Comparison of ENCODE assay signal across 16 cellular contexts in the genomic region with DNA sequence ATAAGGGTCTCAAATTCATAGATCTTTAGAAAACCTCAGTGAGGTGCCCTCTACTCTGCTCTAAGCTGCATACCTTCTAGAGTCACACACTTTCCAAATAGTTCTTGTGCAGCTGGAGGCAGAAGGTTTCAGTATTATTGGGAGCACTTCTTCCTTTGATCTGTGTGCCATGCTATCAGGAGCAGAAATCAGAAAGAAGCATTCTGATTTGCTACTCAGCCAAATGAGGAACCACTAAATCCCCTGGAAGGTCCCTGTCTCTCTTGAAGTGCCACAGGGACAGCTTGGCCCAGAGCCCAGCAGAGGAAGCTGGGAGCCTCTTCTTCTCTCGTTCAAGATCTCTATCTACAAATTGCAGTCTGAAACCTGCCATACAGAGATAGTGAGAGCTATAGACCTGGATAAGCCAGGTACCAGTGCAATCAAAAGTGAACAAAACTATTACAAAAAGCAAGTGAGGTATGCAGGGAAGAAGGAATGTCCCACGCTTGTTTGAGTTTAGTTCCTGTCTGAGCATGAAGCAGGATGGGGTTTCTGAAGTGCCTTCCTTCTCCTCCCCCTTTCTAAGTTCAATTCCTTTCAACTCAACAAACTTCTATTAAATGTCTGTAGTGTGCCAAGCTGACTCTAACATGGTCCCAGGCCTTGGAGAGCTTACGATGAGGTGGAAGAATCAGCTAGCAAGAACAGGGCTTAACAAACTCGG.
DNase-seq lines count a peak whose midpoint lies in the region; ATAC-seq and TF ChIP-seq lines count a peak whose summit lies in the region.
"Had no signal": no experiment of that assay in that cellular context is flagged by ENCODE, and none has a peak within 500 bp of the region (broad histone marks: within the 10 kb centered on the region; RNA-seq: fewer than 3 reads in every experiment).

No MANE protein-coding gene starts in this region.

- CTCF ChIA-PET in T-cell (lab: Charles Lee) (interaction anchor here (0.6 to 3.5 kb wide), 4 partner anchors 11 to 303 kb away, joined by 3 to 22 read pairs (median 4); no protein-coding TSS in a partner anchor), RWPE1 (lab: Yijun Ruan, JAX) (interaction anchor here (0.7 kb wide), 1 partner anchor 190 kb away, joined by 4 read pairs; no protein-coding TSS in a partner anchor)

- no peaks in the 10 kb centered on the region for H3K27me3 Mint-ChIP-seq in T-cell
- peaks cover 3% of the 10 kb centered on the region for H3K27me3 Mint-ChIP-seq in dendritic cell treated with granulocyte-macrophage colony-stimulating factor and Interleukin-4, amounts not matched to agents 40 ng/mL and 50 ng/mL, for 4 days

- no peak for TF ChIP-seq CTCF in RWPE1 (conservative IDR thresholded peaks at IDR 0.05; ENCODE audit: low read depth)

- peak overlapping the region; percentile 96 to 97 for H3K27ac Mint-ChIP-seq in T-cell
- H3K27ac Mint-ChIP-seq in dendritic cell treated with granulocyte-macrophage colony-stimulating factor and Interleukin-4, amounts not matched to agents 40 ng/mL and 50 ng/mL, for 4 days: peak overlapping the region; percentile 89
- H3K27ac Mint-ChIP-seq: neural progenitor cell had no signal

- DNase-seq in stimulated activated CD4-positive, alpha-beta T cell treated with anti-CD3 and anti-CD28 coated beads, Interleukin-15, amount 100 ng/mL, for 24 hours: peak; percentile 50
- DNase-seq in stimulated activated CD4-positive, alpha-beta T cell treated with anti-CD3 and anti-CD28 coated beads, Interleukin-2, amount 100 ng/mL, for 48 hours: no peak
- DNase-seq in T-cell: no peak
- no peak for DNase-seq in RWPE1 (ENCODE audit: low spot score)
- DNase-seq in NCI-H345 (lab: John Stamatoyannopoulos, UW): no peak
- DNase-seq in kidney tubule cell (ENCODE audit: low spot score): no peak
- DNase-seq: dorsolateral prefrontal cortex, gastrocnemius medialis, kidney glomerular epithelial cell, NCI-H2081, WERI-Rb-1 had no signal

- peak overlapping the region; percentile 54 to 64 (median 61) for H3K4me3 Mint-ChIP-seq in T-cell
- H3K4me3 Mint-ChIP-seq in dendritic cell treated with granulocyte-macrophage colony-stimulating factor and Interleukin-4, amounts not matched to agents 40 ng/mL and 50 ng/mL, for 4 days: peak overlapping the region; percentile 37
- H3K4me3 Mint-ChIP-seq: neural progenitor cell had no signal

- no peaks in the 10 kb centered on the region for H3K9me3 Mint-ChIP-seq in T-cell
- no peaks in the 10 kb centered on the region for H3K9me3 Mint-ChIP-seq in dendritic cell treated with granulocyte-macrophage colony-stimulating factor and Interleukin-4, amounts not matched to agents 40 ng/mL and 50 ng/mL, for 4 days

- H3K4me1 Mint-ChIP-seq in T-cell: peaks cover 66 to 75% (median 74%) of the 10 kb centered on the region in 3 donors
- peaks cover 26% of the 10 kb centered on the region for H3K4me1 Mint-ChIP-seq in dendritic cell treated with granulocyte-macrophage colony-stimulating factor and Interleukin-4, amounts not matched to agents 40 ng/mL and 50 ng/mL, for 4 days (ENCODE audit: low read depth)
- H3K4me1 Mint-ChIP-seq: neural progenitor cell had no signal

- ATAC-seq in T-cell (replicated peaks in 1 of 4): peak; percentile 34 to 51 (median 41)
- ATAC-seq in HG02885 (IDR thresholded peaks at IDR 0.05; ENCODE audit: poor library complexity, unreplicated experiment): no peak
- ATAC-seq: gastrocnemius medialis, HepG2, Panc1 had no signal

- POLR2A ChIA-PET in T-cell (lab: Charles Lee) (interaction anchor here (0.5 to 1.6 kb wide), 2 partner anchors 11 to 321 kb away, joined by 3 to 16 read pairs; no protein-coding TSS in a partner anchor), RWPE1 (lab: Yijun Ruan, JAX; ENCODE audit: low non-redundant PET) (no interaction called here)

- intact Hi-C loops in dendritic cell treated with granulocyte-macrophage colony-stimulating factor and Interleukin-4, amounts not matched to agents 40 ng/mL and 50 ng/mL, for 4 days (cut with micrococcal nuclease): no loop called here

- no peaks in the 10 kb centered on the region for H3K36me3 Mint-ChIP-seq in T-cell
- no peaks in the 10 kb centered on the region for H3K36me3 Mint-ChIP-seq in dendritic cell treated with granulocyte-macrophage colony-stimulating factor and Interleukin-4, amounts not matched to agents 40 ng/mL and 50 ng/mL, for 4 days (ENCODE audit: low read depth)

- H3K27ac ChIP-seq in RWPE1: no peak overlapping the region
- H3K27ac ChIP-seq: dorsolateral prefrontal cortex, gastrocnemius medialis, neural progenitor cell, WERI-Rb-1 had no signal
